ENCODE assay signal across 22 cellular contexts in the genomic region with DNA sequence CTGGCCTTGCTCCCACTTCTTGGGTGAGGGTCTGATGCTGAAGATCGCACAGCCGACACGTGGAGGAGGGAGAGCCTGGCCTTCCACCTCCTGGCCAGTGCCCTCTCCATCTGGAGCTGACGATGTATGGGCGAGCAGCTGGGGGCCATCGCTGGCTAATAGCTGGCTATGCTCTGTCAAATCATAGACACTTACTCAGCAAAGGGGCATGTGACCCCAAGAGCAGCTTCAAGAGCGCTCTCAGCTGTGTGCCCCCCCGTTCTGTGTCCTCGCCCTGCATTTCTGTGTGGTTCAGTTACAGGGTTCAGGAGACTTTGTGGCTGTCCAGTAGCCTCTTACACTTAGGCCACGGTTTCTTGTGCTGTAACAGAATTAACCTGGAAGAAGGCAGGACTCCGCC. TPM values are rescaled to one million over a fixed set of nuclear protein-coding genes. Genes with fewer than 3 reads are reported as not detected.
DNase-seq lines count a peak whose midpoint lies in the region; ATAC-seq and TF ChIP-seq lines count a peak whose summit lies in the region.
"Had no signal": no experiment of that assay in that cellular context is flagged by ENCODE, and none has a peak within 500 bp of the region (broad histone marks: within the 10 kb centered on the region; RNA-seq: fewer than 3 reads in every experiment).

No MANE protein-coding gene starts in this region.

- POLR2A ChIA-PET in IMR-90 (lab: Charles Lee; ENCODE audit: unreplicated experiment) = no interaction called here
- POLR2A ChIA-PET in naive thymus-derived CD4-positive, alpha-beta T cell (lab: Charles Lee) = no interaction called here

- peak overlapping the region; percentile 27 for H4K5ac ChIP-seq in IMR-90 (ENCODE audit: low read depth, low read length)

- no TSS peak for BruUV-seq in IMR-90 (replicated peaks; lab: Mats Ljungman, UMichigan)

- in situ Hi-C loops in IMR-90 (cut with MboI; ENCODE audit: low sequenced_read_pairs) = no loop called here

- peaks cover 37% of the 10 kb centered on the region for H3K9me1 ChIP-seq in IMR-90 (ENCODE audit: insufficient read depth, low read length)

- dilution Hi-C loops in IMR-90 (cut with HindIII; ENCODE audit: low sequenced_read_pairs, unreplicated experiment) = no loop called here

- peak overlapping the region; percentile 40; the same call in 1 of the 2 replicates for H3K27ac ChIP-seq in IMR-90 (ENCODE audit: insufficient read depth, low read length)
- peak overlapping the region in 3 of 4 donors; percentile 85 to 90 (median 89) for H3K27ac ChIP-seq in gastroesophageal sphincter
- H3K27ac ChIP-seq in smooth muscle cell (ENCODE audit: low read depth) = peak overlapping the region; percentile 82
- H3K27ac ChIP-seq in uterus = peak overlapping the region; percentile 48 to 55
- no peak overlapping the region for H3K27ac ChIP-seq in naive thymus-derived CD4-positive, alpha-beta T cell (ENCODE audit: low read depth, low read length)
- H3K27ac ChIP-seq: BLaER1 treated with 17β-estradiol and CSF1 and Interleukin-3, amounts not matched to agents 10 nM and 100 nM; SJSA1 had no signal

- TF ChIP-seq RAD21 in IMR-90 (IDR thresholded peaks at IDR 0.05; ENCODE audit: low read length) = no peak

- peak overlapping the region; percentile 84 for H2BK120ac ChIP-seq in IMR-90 (ENCODE audit: low read depth, low read length)

- H3K9me3 Mint-ChIP-seq in naive thymus-derived CD4-positive, alpha-beta T cell = no peaks in the 10 kb centered on the region
- H3K9me3 Mint-ChIP-seq in nephron progenitor cell = no peaks in the 10 kb centered on the region
- H3K9me3 Mint-ChIP-seq: CD4-positive, alpha-beta T cell had no signal

- peak overlapping the region; percentile 75; the same call in 1 of the 2 replicates for H3K23ac ChIP-seq in IMR-90 (ENCODE audit: low read depth, low read length)

- DNase-seq in IMR-90 (peak; percentile 72), smooth muscle cell (lab: John Stamatoyannopoulos, UW; ENCODE audit: unreplicated experiment) (no peak), uterus (no peak), nephron progenitor cell (no peak)
- DNase-seq in activated T-cell treated with anti-CD3 and anti-CD28 coated beads, Interleukin-2, amount 50 U/mL, for 48 hours = no peak
- no peak for DNase-seq in naive thymus-derived CD4-positive, alpha-beta T cell
- DNase-seq: CD4-positive, alpha-beta T cell; DMS53; GOT3; NCI-H1048; NCI-H1417 treated with DMSO at 0.1 percent for 48 hours; NCI-H1694 treated with DMSO at 0.1 percent for 48 hours; NCI-H2081; NCI-H226; NCI-H510A; NCI-H69; Right ventricle myocardium superior; RPMI8226 had no signal

- peaks cover 0 to 36% of the 10 kb centered on the region in 2 experiments; a peak in 2 of 4 replicates for H3K79me1 ChIP-seq in IMR-90 (ENCODE audit: low read depth in 1 of 2, low read length in 2 of 2)

- TF ChIP-seq POLR2A in IMR-90 (IDR thresholded peaks at IDR 0.05; ENCODE audit: low read depth, low read length) (no peak), gastroesophageal sphincter (IDR thresholded peaks at IDR 0.05) (no peak), uterus (IDR thresholded peaks at IDR 0.05) (no peak)

- H3K36me3 ChIP-seq in IMR-90 (ENCODE audit: control insufficient read depth, insufficient read depth, low read length) = peaks cover 71% of the 10 kb centered on the region
- H3K36me3 ChIP-seq in gastroesophageal sphincter = peaks cover 0 to 22% of the 10 kb centered on the region in 2 donors
- no peaks in the 10 kb centered on the region for H3K36me3 ChIP-seq in smooth muscle cell (ENCODE audit: low read depth)
- H3K36me3 ChIP-seq in uterus = no peaks in the 10 kb centered on the region
- no peaks in the 10 kb centered on the region for H3K36me3 ChIP-seq in naive thymus-derived CD4-positive, alpha-beta T cell (ENCODE audit: control insufficient read depth in 2 of 3, insufficient read depth in 3 of 3, low read length in 3 of 3)

- peak overlapping the region; percentile 92 for H3K14ac ChIP-seq in IMR-90 (replicated peaks; ENCODE audit: low read depth, low read length)

- CTCF ChIA-PET in IMR-90 (lab: Yijun Ruan, JAX) = interaction anchor here (1.0 kb wide), 1 partner anchor 23 kb away, joined by 3 read pairs; no protein-coding TSS in a partner anchor
- CTCF ChIA-PET in naive thymus-derived CD4-positive, alpha-beta T cell (lab: Charles Lee) = no interaction called here

- H3K4me3 Mint-ChIP-seq in naive thymus-derived CD4-positive, alpha-beta T cell = no peak overlapping the region
- no peak overlapping the region for H3K4me3 Mint-ChIP-seq in nephron progenitor cell
- H3K4me3 Mint-ChIP-seq: CD4-positive, alpha-beta T cell had no signal

- H3K9ac ChIP-seq in IMR-90 (ENCODE audit: low read depth, low read length) (no peak overlapping the region), smooth muscle cell (ENCODE audit: low read depth) (no peak overlapping the region)
- H3K9ac ChIP-seq: BLaER1 treated with 17β-estradiol and CSF1 and Interleukin-3, amounts not matched to agents 10 nM and 100 nM had no signal

- H2AFZ ChIP-seq in IMR-90 (replicated peaks; ENCODE audit: low read length, poor library complexity) = peak overlapping the region; percentile 75
- H2AFZ ChIP-seq in smooth muscle cell (ENCODE audit: low read depth) = no peak overlapping the region

- H3K4me3 ChIP-seq in IMR-90 (ENCODE audit: insufficient read depth, low read depth, low read length) = no peak overlapping the region
- H3K4me3 ChIP-seq in gastroesophageal sphincter = no peak overlapping the region
- H3K4me3 ChIP-seq in smooth muscle cell = no peak overlapping the region
- no peak overlapping the region for H3K4me3 ChIP-seq in uterus
- H3K4me3 ChIP-seq in naive thymus-derived CD4-positive, alpha-beta T cell (ENCODE audit: low read length) = no peak overlapping the region
- H3K4me3 ChIP-seq: BLaER1 treated with 17β-estradiol and CSF1 and Interleukin-3, amounts not matched to agents 10 nM and 100 nM; HAP-1; SJSA1 had no signal

- H2BK15ac ChIP-seq in IMR-90 (ENCODE audit: low read depth, low read length) = peak overlapping the region; percentile 3; the same call in 1 of the 3 replicates

- H3K4me1 ChIP-seq in IMR-90 (ENCODE audit: control insufficient read depth, insufficient read depth, low read length) = peaks cover 61% of the 10 kb centered on the region
- H3K4me1 ChIP-seq in gastroesophageal sphincter = peaks cover 0 to 94% (median 33%) of the 10 kb centered on the region in 3 donors
- H3K4me1 ChIP-seq in smooth muscle cell (ENCODE audit: low read depth) = peaks cover 18% of the 10 kb centered on the region
- H3K4me1 ChIP-seq in uterus = peaks cover 0 to 7% of the 10 kb centered on the region in 2 donors
- H3K4me1 ChIP-seq in naive thymus-derived CD4-positive, alpha-beta T cell (ENCODE audit: control insufficient read depth in 2 of 2, insufficient read depth in 2 of 2, low read length in 2 of 2) = no peaks in the 10 kb centered on the region
- H3K4me1 ChIP-seq: BLaER1 treated with 17β-estradiol and CSF1 and Interleukin-3, amounts not matched to agents 10 nM and 100 nM had no signal

- peak overlapping the region; percentile 89 for H2AK9ac ChIP-seq in IMR-90 (replicated peaks; ENCODE audit: low read depth, low read length, poor library complexity)

- H3K4ac ChIP-seq in IMR-90 (ENCODE audit: low read depth, low read length) = peak overlapping the region; percentile 95

- intact Hi-C loops in IMR-90 (cut with micrococcal nuclease) = no loop called here
- intact Hi-C loops in uterus (cut with DNase I; ENCODE audit: low total_unique reads) = no loop called here
- intact Hi-C loops in naive thymus-derived CD4-positive, alpha-beta T cell (cut with micrococcal nuclease) = no loop called here

- H3K27me3 ChIP-seq in IMR-90 (ENCODE audit: control insufficient read depth, insufficient read depth, low read length) (no peaks in the 10 kb centered on the region), gastroesophageal sphincter (no peaks in the 10 kb centered on the region), smooth muscle cell (ENCODE audit: low read depth) (no peaks in the 10 kb centered on the region), uterus (no peaks in the 10 kb centered on the region)
- no peaks in the 10 kb centered on the region for H3K27me3 ChIP-seq in naive thymus-derived CD4-positive, alpha-beta T cell (ENCODE audit: control insufficient read depth in 2 of 2, insufficient read depth in 2 of 2, low read length in 2 of 2)
- H3K27me3 ChIP-seq: BLaER1 treated with 17β-estradiol and CSF1 and Interleukin-3, amounts not matched to agents 10 nM and 100 nM; SJSA1 had no signal

- TF ChIP-seq EP300 in gastroesophageal sphincter (IDR thresholded peaks at IDR 0.05) = no peak

- peak overlapping the region; percentile 27 to 93; a peak in 2 of 4 replicates for H4K8ac ChIP-seq in IMR-90 (ENCODE audit: low read depth in 2 of 2, low read length in 2 of 2)

- H3K9me3 ChIP-seq in IMR-90 (ENCODE audit: control insufficient read depth, insufficient read depth, low read length) = no peaks in the 10 kb centered on the region
- no peaks in the 10 kb centered on the region for H3K9me3 ChIP-seq in gastroesophageal sphincter
- no peaks in the 10 kb centered on the region for H3K9me3 ChIP-seq in smooth muscle cell (replicated peaks; ENCODE audit: low read depth)
- H3K9me3 ChIP-seq in uterus = no peaks in the 10 kb centered on the region
- no peaks in the 10 kb centered on the region for H3K9me3 ChIP-seq in naive thymus-derived CD4-positive, alpha-beta T cell (ENCODE audit: control insufficient read depth in 2 of 3, low read length in 3 of 3)
- H3K9me3 ChIP-seq: BLaER1 treated with 17β-estradiol and CSF1 and Interleukin-3, amounts not matched to agents 10 nM and 100 nM; HAP-1; SJSA1 had no signal

- no peaks in the 10 kb centered on the region for H3K79me2 ChIP-seq in smooth muscle cell (ENCODE audit: low read depth)

- H3K56ac ChIP-seq in IMR-90 (ENCODE audit: extremely low read depth, insufficient read depth, low read length) = no peak overlapping the region

- ATAC-seq in IMR-90 (ENCODE audit: low read depth) (peak; percentile 13), gastroesophageal sphincter (no peak)
- ATAC-seq in naive thymus-derived CD4-positive, alpha-beta T cell = no peak

- 20% methylated on average over 2 of the region's 11 CpGs; no CpG with 5 or more reads in 1 of the 2 experiments for WGBS in IMR-90 (ENCODE audit: extremely low coverage in 2 of 2, insufficient read length in 1 of 2), 2 experiments
- WGBS in gastroesophageal sphincter (ENCODE audit: low coverage in 1 of 2), 2 donors = 100% methylated on average over 2 of the region's 11 CpGs; no CpG with 5 or more reads in 1 of the 2 donors
- WGBS in smooth muscle cell (ENCODE audit: low lambda C conversion rate) = 88% methylated on average over 11 of the region's 11 CpGs

- no peak for TF ChIP-seq CTCF in IMR-90 (conservative IDR thresholded peaks at IDR 0.05; ENCODE audit: low read depth, low read length)
- TF ChIP-seq CTCF in gastroesophageal sphincter (IDR thresholded peaks at IDR 0.05) = no peak
- TF ChIP-seq CTCF in smooth muscle cell (IDR thresholded peaks at IDR 0.05; ENCODE audit: borderline replicate concordance, insufficient read depth, poor library complexity, severe bottlenecking) = no peak
- no peak for TF ChIP-seq CTCF in uterus (IDR thresholded peaks at IDR 0.05)
- no peak for TF ChIP-seq CTCF in nephron progenitor cell (IDR thresholded peaks at IDR 0.05)

- peak overlapping the region; percentile 58; the same call in 1 of the 2 replicates for H3K18ac ChIP-seq in IMR-90 (ENCODE audit: low read depth, low read length)

- H3K4me1 Mint-ChIP-seq in naive thymus-derived CD4-positive, alpha-beta T cell = no peaks in the 10 kb centered on the region
- H3K4me1 Mint-ChIP-seq in nephron progenitor cell = peaks cover 33% of the 10 kb centered on the region

- H3K4me2 ChIP-seq in IMR-90 (ENCODE audit: low read depth, low read length) (no peak overlapping the region), smooth muscle cell (no peak overlapping the region)
- H3K4me2 ChIP-seq: BLaER1 treated with 17β-estradiol and CSF1 and Interleukin-3, amounts not matched to agents 10 nM and 100 nM had no signal

- H2AK5ac ChIP-seq in IMR-90 (ENCODE audit: low read depth, low read length) = peak overlapping the region; percentile 76; the same call in 1 of the 2 replicates

- peak overlapping the region; percentile 91 for H2BK20ac ChIP-seq in IMR-90 (ENCODE audit: low read depth, low read length)

- peaks cover 0 to 4% (median 0%) of the 10 kb centered on the region in 5 donors for H3K27me3 Mint-ChIP-seq in naive thymus-derived CD4-positive, alpha-beta T cell
- no peaks in the 10 kb centered on the region for H3K27me3 Mint-ChIP-seq in nephron progenitor cell (ENCODE audit: low read depth, poor library complexity)

- H4K91ac ChIP-seq in IMR-90 (ENCODE audit: insufficient read depth, low read depth, low read length) = peak overlapping the region; percentile 84

- peaks cover 19% of the 10 kb centered on the region for H3F3A ChIP-seq in smooth muscle cell (ENCODE audit: low read depth)

- H4K20me1 ChIP-seq in IMR-90 (ENCODE audit: insufficient read depth, low read length) = peaks cover 4% of the 10 kb centered on the region
- H4K20me1 ChIP-seq in smooth muscle cell (ENCODE audit: low read depth) = peaks cover 3% of the 10 kb centered on the region

- peak overlapping the region; percentile 6 for H2BK5ac ChIP-seq in IMR-90 (ENCODE audit: low read depth, low read length, poor library complexity, severe bottlenecking)

- no peak overlapping the region for H3K27ac Mint-ChIP-seq in naive thymus-derived CD4-positive, alpha-beta T cell
- no peak overlapping the region for H3K27ac Mint-ChIP-seq in nephron progenitor cell
- H3K27ac Mint-ChIP-seq: CD4-positive, alpha-beta T cell had no signal

- no peaks in the 10 kb centered on the region for H3K36me3 Mint-ChIP-seq in naive thymus-derived CD4-positive, alpha-beta T cell
- H3K36me3 Mint-ChIP-seq in nephron progenitor cell (ENCODE audit: low read depth) = peaks cover 34% of the 10 kb centered on the region

RNA-seq across cellular contexts. Expression of gene FBLN1, which starts 26.4 kb away (rescaled TPM):
- total RNA-seq in IMR-90 (2012; rRNA removed) (11.3 and 11.4 TPM in 2 replicates), gastroesophageal sphincter (100 to 1,000 TPM; 241 to 597 (median 382) TPM), smooth muscle cell (86.4 and 90.9 TPM in 2 replicates), uterus (100 to 1,000 TPM; 388 to 644 (median 479) TPM)
- polyA plus RNA-seq in IMR-90 (2012; rRNA removed) (80.8 and 87.9 TPM in 2 replicates), smooth muscle cell (288 and 296 TPM in 2 replicates)
- 107 and 230 TPM in 2 replicates for polyA plus RNA-seq in IMR-90 (2012; cell fraction: cytosol; rRNA removed)
- 78.8 and 81.4 TPM in 2 replicates for polyA plus RNA-seq in IMR-90 (2012; cell fraction: nucleus; rRNA removed; ENCODE audit: low replicate concordance)
- total RNA-seq in naive thymus-derived CD4-positive, alpha-beta T cell = 1 to 10 TPM in 1 of 5 experiments, under 1 TPM in 1, not detected in 3; 0.11 to 1.1 TPM
- not detected for polyA plus RNA-seq in naive thymus-derived CD4-positive, alpha-beta T cell
- total RNA-seq: CD4-positive, alpha-beta T cell had no signal
